17 cellular contexts compared by ENCODE assay signal in the genomic region with DNA sequence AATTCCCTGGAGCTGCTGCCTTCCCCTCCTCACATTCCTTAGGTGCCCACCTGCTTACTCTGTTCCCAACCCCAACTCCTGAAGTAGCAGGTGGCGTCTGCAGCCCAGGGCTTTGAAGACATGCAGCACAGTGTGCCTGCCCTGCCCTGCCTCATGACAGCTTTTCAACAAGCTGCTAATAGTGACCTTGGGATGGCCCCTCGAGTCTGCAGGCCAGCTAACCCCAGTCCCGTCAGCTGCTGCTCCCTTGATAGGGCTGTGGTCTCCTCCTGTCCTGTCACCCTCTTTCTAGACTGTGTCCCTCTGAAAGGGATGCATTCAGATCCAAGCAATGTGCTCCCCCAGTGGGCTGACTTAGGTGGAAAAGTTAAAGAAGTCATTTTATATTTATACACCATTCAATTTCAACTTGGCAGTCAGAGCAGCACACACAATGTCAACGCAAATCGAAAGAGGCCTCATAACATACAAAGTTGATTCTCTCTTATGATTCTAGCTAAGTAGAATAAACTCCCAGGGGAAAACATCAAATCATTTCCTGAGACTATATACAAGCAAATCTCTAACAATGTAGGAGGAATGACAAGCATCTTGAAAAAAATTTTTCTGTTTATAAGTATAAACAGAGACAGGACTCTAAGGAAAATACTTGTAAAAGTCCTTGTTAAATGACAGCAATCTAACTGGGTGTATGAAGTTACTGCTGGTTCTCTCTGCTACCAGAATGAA. TPM values are rescaled to one million over a fixed set of nuclear protein-coding genes. Genes with fewer than 3 reads are reported as not detected.
DNase-seq lines count a peak whose midpoint lies in the region; ATAC-seq, FAIRE-seq and TF ChIP-seq lines count a peak whose summit lies in the region.
"Had no signal": no experiment of that assay in that cellular context is flagged by ENCODE, and none has a peak within 500 bp of the region (broad histone marks: within the 10 kb centered on the region; RNA-seq: fewer than 3 reads in every experiment).

No MANE protein-coding gene starts in this region.

- H3K36me3 ChIP-seq in SK-N-SH (replicated peaks in 1 of 2; ENCODE audit: control insufficient read depth in 1 of 2, insufficient read depth in 2 of 2, low read length in 1 of 2) (no peaks in the 10 kb centered on the region), lung (ENCODE audit: control insufficient read depth in 2 of 2, insufficient read depth in 2 of 2, low read length in 2 of 2) (no peaks in the 10 kb centered on the region), upper lobe of left lung (peaks cover 0 to 4% (median 0%) of the 10 kb centered on the region in 4 donors)
- H3K36me3 ChIP-seq: ovary had no signal

- H3K9me3 ChIP-seq in SK-N-SH (no peaks in the 10 kb centered on the region), lung (ENCODE audit: control insufficient read depth in 2 of 2, insufficient read depth in 1 of 2, low read length in 1 of 2) (no peaks in the 10 kb centered on the region), upper lobe of left lung (no peaks in the 10 kb centered on the region)
- H3K9me3 ChIP-seq: ovary had no signal

- ATAC-seq in SK-N-SH treated with all-trans-retinoic acid at 6 μM for 48 hours (peak; percentile 40), lung (ENCODE audit: insufficient read depth, low FRiP score) (no peak), upper lobe of left lung (ENCODE audit: low FRiP score in 2 of 2) (peak in 1 of 2 donors; percentile 21), GM19351 (IDR thresholded peaks at IDR 0.05; ENCODE audit: unreplicated experiment) (no peak), GM19395 (IDR thresholded peaks at IDR 0.05; ENCODE audit: unreplicated experiment) (no peak)
- ATAC-seq: activated CD8-positive, alpha-beta memory T cell treated with anti-CD3 and anti-CD28 coated beads, Interleukin-2, amount 10 ng/mL, durations not matched to agents 7 days and 5 days; foreskin keratinocyte; Panc1 had no signal

- no peak for TF ChIP-seq POLR2A in upper lobe of left lung (IDR thresholded peaks at IDR 0.05)

- no peaks in the 10 kb centered on the region for H3K27me3 ChIP-seq in SK-N-SH (ENCODE audit: insufficient read depth)
- no peaks in the 10 kb centered on the region for H3K27me3 ChIP-seq in lung (ENCODE audit: control insufficient read depth, insufficient read depth)
- no peaks in the 10 kb centered on the region for H3K27me3 ChIP-seq in upper lobe of left lung
- H3K27me3 ChIP-seq: foreskin keratinocyte, ovary had no signal

- TF ChIP-seq CTCF in SK-N-SH (IDR thresholded peaks at IDR 0.05) (no peak), fibroblast of the aortic adventitia (IDR thresholded peaks at IDR 0.05; ENCODE audit: insufficient read depth, low read length) (no peak), lung (IDR thresholded peaks at IDR 0.05; ENCODE audit: control extremely low read depth, extremely low read depth) (no peak), upper lobe of left lung (IDR thresholded peaks at IDR 0.05) (no peak)

- TF ChIP-seq EP300 in SK-N-SH (IDR thresholded peaks at IDR 0.05; ENCODE audit: borderline replicate concordance in 1 of 2, low read depth in 1 of 2, low read length in 1 of 2) = no peak
- TF ChIP-seq EP300 in upper lobe of left lung (IDR thresholded peaks at IDR 0.05) = no peak

- 71% methylated on average over 5 of the region's 5 CpGs for WGBS in SK-N-SH (ENCODE audit: low lambda C conversion rate)
- WGBS in lung, 2 donors = 51 to 73% methylated on average over 5 of the region's 5 CpGs
- WGBS in upper lobe of left lung, 2 donors = 39 to 45% methylated on average over 5 of the region's 5 CpGs

- CTCF ChIA-PET in SK-N-SH (lab: Yijun Ruan, JAX) = interaction anchor here (0.9 kb wide), 1 partner anchor 14 kb away, joined by 3 read pairs; no protein-coding TSS in a partner anchor

- no peak for TF ChIP-seq RAD21 in SK-N-SH (IDR thresholded peaks at IDR 0.05; ENCODE audit: low read length)

- no peak for FAIRE-seq in RCC 7860 (lab: Jason Lieb, UNC)

- no peak overlapping the region for H3K9ac ChIP-seq in SK-N-SH

- no peaks in the 10 kb centered on the region for H3K9me2 ChIP-seq in SK-N-SH

- DNase-seq in SK-N-SH (no peak), fibroblast of the aortic adventitia (ENCODE audit: low read depth) (peak; percentile 27), lung (ENCODE audit: low spot score) (no peak), upper lobe of left lung (no peak), RCC 7860 (ENCODE audit: low spot score) (no peak)
- DNase-seq: activated CD8-positive, alpha-beta memory T cell treated with anti-CD3 and anti-CD28 coated beads, Interleukin-2, amount 10 ng/mL, durations not matched to agents 7 days and 5 days; activated gamma-delta T cell treated with Interleukin-2 at 50 U/mL for 16 hours; foreskin keratinocyte; NCI-H1694 treated with DMSO at 0.1 percent for 48 hours; NCI-H526 treated with DMSO at 0.1 percent for 48 hours; ovary had no signal

- H3K79me2 ChIP-seq in SK-N-SH (ENCODE audit: insufficient read depth) = no peaks in the 10 kb centered on the region

- POLR2A ChIA-PET in SK-N-SH (lab: Yijun Ruan, JAX) = no interaction called here

- H3K4me1 ChIP-seq in SK-N-SH (ENCODE audit: control insufficient read depth in 1 of 2, insufficient read depth in 2 of 2, low read depth in 1 of 2, low read length in 1 of 2) (no peaks in the 10 kb centered on the region), lung (ENCODE audit: control insufficient read depth in 2 of 2, insufficient read depth in 2 of 2, low read length in 2 of 2) (peaks cover 6 to 9% of the 10 kb centered on the region in 2 donors), upper lobe of left lung (peaks cover 27 to 43% (median 38%) of the 10 kb centered on the region in 4 donors)
- H3K4me1 ChIP-seq: foreskin keratinocyte had no signal

- no peaks in the 10 kb centered on the region for H4K20me1 ChIP-seq in SK-N-SH (ENCODE audit: insufficient read depth)

- no peak overlapping the region for H3K4me2 ChIP-seq in SK-N-SH

- H3K4me3 ChIP-seq in SK-N-SH (ENCODE audit: low read depth in 2 of 2, low read length in 1 of 2) (no peak overlapping the region), fibroblast of the aortic adventitia (ENCODE audit: low read depth, low read length) (no peak overlapping the region), lung (no peak overlapping the region), upper lobe of left lung (no peak overlapping the region)
- H3K4me3 ChIP-seq: ovary had no signal

- H3K27ac ChIP-seq in SK-N-SH (ENCODE audit: low read depth in 2 of 2, low read length in 1 of 2) (no peak overlapping the region), lung (ENCODE audit: low read depth in 1 of 2, low read length in 1 of 2) (peak overlapping the region; percentile 82 to 84), upper lobe of left lung (peak overlapping the region; percentile 57 to 81 (median 74))
- H3K27ac ChIP-seq: 22Rv1, foreskin keratinocyte, ovary had no signal

- no peaks in the 10 kb centered on the region for H3F3A ChIP-seq in SK-N-SH (replicated peaks; ENCODE audit: insufficient read depth)

- H2AFZ ChIP-seq in SK-N-SH (ENCODE audit: low read depth) = no peak overlapping the region

TF ChIP-seq in SK-N-SH treated with all-trans-retinoic acid at 6 μM for 48 hours, 23 proteins besides CTCF, POLR2A, EP300 and RAD21 (continues in another document):
- TF ChIP-seq ARNTL (CRISPR knock-in tag; IDR thresholded peaks at IDR 0.05; ENCODE audit: borderline replicate concordance, low read depth) = no peak
- no peak for TF ChIP-seq ZNF565 (CRISPR knock-in tag; conservative IDR thresholded peaks at IDR 0.05; ENCODE audit: low read depth)
- TF ChIP-seq TCF4 (CRISPR knock-in tag; IDR thresholded peaks at IDR 0.05; ENCODE audit: borderline replicate concordance) = no peak
- TF ChIP-seq ZNF8 (CRISPR knock-in tag; IDR thresholded peaks at IDR 0.05) = no peak
- TF ChIP-seq POU6F1 (CRISPR knock-in tag; IDR thresholded peaks at IDR 0.05; ENCODE audit: borderline replicate concordance, low read depth) = no peak

TF ChIP-seq in SK-N-SH, 30 proteins besides CTCF, POLR2A, EP300 and RAD21:
- TF ChIP-seq, protein P1, sequence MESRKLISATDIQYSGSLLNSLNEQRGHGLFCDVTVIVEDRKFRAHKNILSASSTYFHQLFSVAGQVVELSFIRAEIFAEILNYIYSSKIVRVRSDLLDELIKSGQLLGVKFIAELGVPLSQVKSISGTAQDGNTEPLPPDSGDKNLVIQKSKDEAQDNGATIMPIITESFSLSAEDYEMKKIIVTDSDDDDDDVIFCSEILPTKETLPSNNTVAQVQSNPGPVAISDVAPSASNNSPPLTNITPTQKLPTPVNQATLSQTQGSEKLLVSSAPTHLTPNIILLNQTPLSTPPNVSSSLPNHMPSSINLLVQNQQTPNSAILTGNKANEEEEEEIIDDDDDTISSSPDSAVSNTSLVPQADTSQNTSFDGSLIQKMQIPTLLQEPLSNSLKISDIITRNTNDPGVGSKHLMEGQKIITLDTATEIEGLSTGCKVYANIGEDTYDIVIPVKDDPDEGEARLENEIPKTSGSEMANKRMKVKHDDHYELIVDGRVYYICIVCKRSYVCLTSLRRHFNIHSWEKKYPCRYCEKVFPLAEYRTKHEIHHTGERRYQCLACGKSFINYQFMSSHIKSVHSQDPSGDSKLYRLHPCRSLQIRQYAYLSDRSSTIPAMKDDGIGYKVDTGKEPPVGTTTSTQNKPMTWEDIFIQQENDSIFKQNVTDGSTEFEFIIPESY (IDR thresholded peaks at IDR 0.05; ENCODE audit: borderline replicate concordance, low read depth) = no peak

RNA-seq across cellular contexts. Expression of gene ADRB2, which starts 37.9 kb away (rescaled TPM):
- polyA plus RNA-seq in SK-N-SH (2012; rRNA removed) (1.0 and 1.2 TPM in 2 replicates), lung (10 to 100 TPM in 1 of 2 donors, 1 to 10 TPM in 1; 3.5 to 11.0 TPM)
- 0.66 and 0.71 TPM in 2 replicates for polyA plus RNA-seq in SK-N-SH (2012; cell fraction: cytosol; rRNA removed)
- 1.2 and 1.4 TPM in 2 replicates for polyA plus RNA-seq in SK-N-SH (2012; cell fraction: nucleus; rRNA removed)
- total RNA-seq in fibroblast of the aortic adventitia (ENCODE audit: low replicate concordance) (0.16 and 3.6 TPM in 2 replicates), lung (10 to 100 TPM in 1 of 2 donors, 1 to 10 TPM in 1; 8.0 to 18.4 TPM), upper lobe of left lung (10 to 100 TPM; 22.4 to 77.4 (median 34.2) TPM)
- total RNA-seq: G401 had no signal

Comparison
In these comparisons a context has a peak if more than half of its experiments do, and no peak if none do; other contexts are left out.
1. H3K27ac ChIP-seq: peak in lung (2 of 2) and upper lobe of left lung (4 of 4); none in SK-N-SH (0 of 2).